ENCODE assay signal across 1 cellular context in genomic region chr20:63532449-63532971, GRCh38.
TF ChIP-seq lines count a peak whose summit lies in the region.

No MANE protein-coding gene starts in this region.

TF ChIP-seq in IMR-90, 13 proteins besides CTCF, POLR2A, EP300 and RAD21:
- TF ChIP-seq RFX5 (IDR thresholded peaks at IDR 0.05; ENCODE audit: low read depth, low read length) (no peak), NFE2L2 (IDR thresholded peaks at IDR 0.05; ENCODE audit: low read depth, low read length) (no peak), SMC3 (IDR thresholded peaks at IDR 0.05; ENCODE audit: low read depth, low read length) (no peak), FOS (IDR thresholded peaks at IDR 0.05; ENCODE audit: low read depth, low read length) (no peak), MXI1 (IDR thresholded peaks at IDR 0.05; ENCODE audit: borderline replicate concordance, low read depth, low read length) (no peak), MAZ (IDR thresholded peaks at IDR 0.05; ENCODE audit: borderline replicate concordance, low read depth, low read length) (no peak), BHLHE40 (IDR thresholded peaks at IDR 0.05; ENCODE audit: low read depth, low read length) (no peak), USF2 (IDR thresholded peaks at IDR 0.05; ENCODE audit: low read depth, low read length) (no peak), MAFK (IDR thresholded peaks at IDR 0.05; ENCODE audit: low read depth, low read length) (no peak), ELK1 (IDR thresholded peaks at IDR 0.05; ENCODE audit: borderline replicate concordance, low read depth, low read length) (no peak), RCOR1 (IDR thresholded peaks at IDR 0.05; ENCODE audit: insufficient replicate concordance, low read length) (no peak), CHD1 (IDR thresholded peaks at IDR 0.05; ENCODE audit: low read depth, low read length) (no peak), CEBPB (IDR thresholded peaks at IDR 0.05; ENCODE audit: low read depth, low read length) (no peak)
